In the genomic region with DNA sequence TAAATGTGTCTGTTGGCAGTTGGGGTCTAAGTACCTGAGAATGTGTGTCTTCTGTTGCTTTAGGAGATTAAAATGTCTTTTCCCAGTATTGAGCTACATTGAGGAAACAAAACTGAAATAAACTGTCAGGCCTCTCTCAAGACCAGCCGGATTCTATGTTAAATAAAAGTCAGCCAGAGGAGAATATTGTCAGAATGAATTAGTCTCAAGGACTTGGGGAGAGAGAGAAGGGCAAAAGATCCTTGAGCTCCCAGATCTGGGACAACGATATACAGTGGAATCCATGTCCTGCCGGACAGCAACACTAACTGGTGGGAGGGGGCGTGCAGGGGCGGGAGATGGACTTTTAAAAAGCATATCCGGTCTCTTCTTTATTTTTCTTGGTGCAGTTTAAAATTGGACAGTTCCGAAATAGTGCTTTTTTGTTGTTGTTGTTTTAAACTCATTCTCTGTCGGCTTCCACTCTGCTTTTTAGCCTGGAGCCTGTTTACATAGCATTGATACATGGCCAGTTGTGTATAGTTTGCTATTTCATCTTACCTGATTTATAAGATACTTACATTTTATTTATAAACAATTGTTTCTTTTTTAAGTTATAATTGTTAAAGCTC, we compare ENCODE assay signal across 23 cellular contexts. TPM values are rescaled to one million over a fixed set of nuclear protein-coding genes. Genes with fewer than 3 reads are reported as not detected.
DNase-seq lines count a peak whose midpoint lies in the region; ATAC-seq and TF ChIP-seq lines count a peak whose summit lies in the region.
"Had no signal": no experiment of that assay in that cellular context is flagged by ENCODE, and none has a peak within 500 bp of the region (broad histone marks: within the 10 kb centered on the region; RNA-seq: fewer than 3 reads in every experiment).

No MANE protein-coding gene starts in this region.

- H3K9me3 ChIP-seq in left ventricle myocardium inferior (replicated peaks), result no peaks in the 10 kb centered on the region
- H3K9me3 ChIP-seq in adipocyte (ENCODE audit: control insufficient read depth, low read length), result no peaks in the 10 kb centered on the region
- no peaks in the 10 kb centered on the region for H3K9me3 ChIP-seq in PC-3 (ENCODE audit: low read length)
- H3K9me3 ChIP-seq: esophagus muscularis mucosa, transverse colon had no signal

- no peaks in the 10 kb centered on the region for H4K20me1 ChIP-seq in PC-3 (ENCODE audit: low read length)

- TF ChIP-seq CTCF in left ventricle myocardium inferior (IDR thresholded peaks at IDR 0.05; ENCODE audit: borderline replicate concordance) (no peak), nephron (IDR thresholded peaks at IDR 0.05; ENCODE audit: unreplicated experiment in 3 of 3) (no peak), PC-3 (conservative IDR thresholded peaks at IDR 0.05; ENCODE audit: low read depth, low read length) (no peak)

- H3K79me2 ChIP-seq in PC-3 (ENCODE audit: low read length), result no peaks in the 10 kb centered on the region

- H3K36me3 ChIP-seq in left ventricle myocardium inferior (no peaks in the 10 kb centered on the region), adipocyte (ENCODE audit: control insufficient read depth, insufficient read depth, low read length, severe bottlenecking) (no peaks in the 10 kb centered on the region), PC-3 (ENCODE audit: low read depth, low read length) (no peaks in the 10 kb centered on the region)
- H3K36me3 ChIP-seq: esophagus muscularis mucosa, gastroesophageal sphincter, spleen, transverse colon had no signal

- peaks cover 99% of the 10 kb centered on the region for H3K27me3 Mint-ChIP-seq in nephron (ENCODE audit: low read depth)

- peaks cover 27% of the 10 kb centered on the region for H3K4me1 Mint-ChIP-seq in nephron

- BruUV-seq in PC-3 (replicated peaks; lab: Mats Ljungman, UMichigan), result no TSS peak

- H3K27ac ChIP-seq in left ventricle myocardium inferior (replicated peaks) (peak overlapping the region; percentile 89), PC-3 (ENCODE audit: low read length) (no peak overlapping the region)
- H3K27ac ChIP-seq: C4-2B, esophagus muscularis mucosa, gastroesophageal sphincter, spleen, transverse colon had no signal

- peaks cover 100% of the 10 kb centered on the region for H3K27me3 ChIP-seq in left ventricle myocardium inferior (ENCODE audit: low read depth)
- H3K27me3 ChIP-seq in adipocyte (replicated peaks; ENCODE audit: control insufficient read depth, insufficient read depth, low read length), result no peaks in the 10 kb centered on the region
- H3K27me3 ChIP-seq in PC-3 (ENCODE audit: low read length), result peaks cover 84% of the 10 kb centered on the region

- no peaks in the 10 kb centered on the region for H3K36me3 Mint-ChIP-seq in nephron (ENCODE audit: low read depth)

- no peaks in the 10 kb centered on the region for H3K9me2 ChIP-seq in PC-3 (replicated peaks; ENCODE audit: low read length)

- intact Hi-C loops in left ventricle myocardium inferior (cut with micrococcal nuclease) (no loop called here), cardiac septum (cut with DNase I) (no loop called here), PC-3 (cut with micrococcal nuclease) (no loop called here)

- no peak overlapping the region for H2AFZ ChIP-seq in PC-3 (ENCODE audit: low read length)

- DNase-seq in left ventricle myocardium inferior (no peak), cardiac septum (ENCODE audit: low spot score) (no peak), adipocyte (ENCODE audit: low read depth) (no peak), PC-3 (no peak), COLO829 (ENCODE audit: low spot score) (no peak)
- DNase-seq: activated CD4-positive, CD25-positive, alpha-beta regulatory T cell; activated CD8-positive, alpha-beta T cell treated with anti-CD3 and anti-CD28 coated beads, Interleukin-2, amount 10 ng/mL, durations not matched to agents 7 days and 5 days; activated naive CD4-positive, alpha-beta T cell treated with anti-CD3 and anti-CD28 coated beads, Interleukin-2, amount 50 U/mL, for 16 hours; activated T-cell treated with anti-CD3 and anti-CD28 coated beads, Interleukin-2, amount 50 U/mL, for 48 hours; effector memory CD4-positive, alpha-beta T cell; GOT3; NCI-H1436 treated with DMSO at 0.1 percent for 48 hours; NCI-H510A treated with DMSO at 0.1 percent for 48 hours; occipital lobe; stimulated activated CD4-positive, alpha-beta T cell treated with anti-CD3 and anti-CD28 coated beads, Interleukin-4, amount 100 ng/mL, for 1 hour; stimulated activated naive CD4-positive, alpha-beta T cell treated with Interleukin-2 at 50 U/mL for 16 hours; transverse colon had no signal

- H3K4me2 ChIP-seq in PC-3 (ENCODE audit: low read length), result no peak overlapping the region

- H3K4me1 ChIP-seq in left ventricle myocardium inferior (peaks cover 22% of the 10 kb centered on the region), adipocyte (ENCODE audit: control insufficient read depth, insufficient read depth, low read length) (no peaks in the 10 kb centered on the region), PC-3 (ENCODE audit: insufficient read depth, low read length) (no peaks in the 10 kb centered on the region)

- CTCF ChIA-PET in PC-3 (lab: Charles Lee), result interaction anchor here (0.6 kb wide), 1 partner anchor 340 kb away, joined by 3 read pairs; no protein-coding TSS in a partner anchor

- POLR2A ChIA-PET in PC-3 (lab: Charles Lee; ENCODE audit: unreplicated experiment), result no interaction called here

- peak overlapping the region; percentile 2 to 54 (median 20) for H3K27ac Mint-ChIP-seq in nephron

- ATAC-seq in PC-3 (no peak), HG03039 (IDR thresholded peaks at IDR 0.05; ENCODE audit: unreplicated experiment) (no peak)
- ATAC-seq: activated CD8-positive, alpha-beta T cell treated with anti-CD3 and anti-CD28 coated beads, Interleukin-2, amount 10 ng/mL, durations not matched to agents 7 days and 5 days; gastroesophageal sphincter had no signal

- H3F3A ChIP-seq in PC-3 (ENCODE audit: low read length, unreplicated experiment), result no peaks in the 10 kb centered on the region

- no peaks in the 10 kb centered on the region for H3K9me3 Mint-ChIP-seq in nephron

- no peak overlapping the region for H3K9ac ChIP-seq in adipocyte (ENCODE audit: low read length)
- H3K9ac ChIP-seq in PC-3 (ENCODE audit: low read length), result no peak overlapping the region

- H3K4me3 ChIP-seq in left ventricle myocardium inferior, result peak overlapping the region; percentile 51
- H3K4me3 ChIP-seq in adipocyte (ENCODE audit: low read length), result peak overlapping the region; percentile 78
- H3K4me3 ChIP-seq in PC-3 (ENCODE audit: low read length), result no peak overlapping the region
- H3K4me3 ChIP-seq: esophagus muscularis mucosa, gastroesophageal sphincter, spleen, transverse colon had no signal

- H3K4me3 Mint-ChIP-seq in nephron, result peak overlapping the region; percentile 18 to 45 (median 30)
- H3K4me3 Mint-ChIP-seq: activated CD8-positive, alpha-beta T cell treated with anti-CD3 and anti-CD28 coated beads, Interleukin-2, amount 10 ng/mL, durations not matched to agents 7 days and 5 days had no signal

RNA-seq across cellular contexts. Expression of a gene that starts 3.3 kb away (rescaled TPM):
- 3.5 TPM for total RNA-seq in left ventricle myocardium inferior
- 4.6 TPM for total RNA-seq in cardiac septum
- not detected in 2 replicates for total RNA-seq in PC-3 (2014; rRNA removed)
- total RNA-seq: activated CD8-positive, alpha-beta T cell treated with anti-CD3 and anti-CD28 coated beads, Interleukin-2, amount 10 ng/mL, durations not matched to agents 7 days and 5 days had no signal
